ENCODE assay signal across 11 cellular contexts in the genomic region with DNA sequence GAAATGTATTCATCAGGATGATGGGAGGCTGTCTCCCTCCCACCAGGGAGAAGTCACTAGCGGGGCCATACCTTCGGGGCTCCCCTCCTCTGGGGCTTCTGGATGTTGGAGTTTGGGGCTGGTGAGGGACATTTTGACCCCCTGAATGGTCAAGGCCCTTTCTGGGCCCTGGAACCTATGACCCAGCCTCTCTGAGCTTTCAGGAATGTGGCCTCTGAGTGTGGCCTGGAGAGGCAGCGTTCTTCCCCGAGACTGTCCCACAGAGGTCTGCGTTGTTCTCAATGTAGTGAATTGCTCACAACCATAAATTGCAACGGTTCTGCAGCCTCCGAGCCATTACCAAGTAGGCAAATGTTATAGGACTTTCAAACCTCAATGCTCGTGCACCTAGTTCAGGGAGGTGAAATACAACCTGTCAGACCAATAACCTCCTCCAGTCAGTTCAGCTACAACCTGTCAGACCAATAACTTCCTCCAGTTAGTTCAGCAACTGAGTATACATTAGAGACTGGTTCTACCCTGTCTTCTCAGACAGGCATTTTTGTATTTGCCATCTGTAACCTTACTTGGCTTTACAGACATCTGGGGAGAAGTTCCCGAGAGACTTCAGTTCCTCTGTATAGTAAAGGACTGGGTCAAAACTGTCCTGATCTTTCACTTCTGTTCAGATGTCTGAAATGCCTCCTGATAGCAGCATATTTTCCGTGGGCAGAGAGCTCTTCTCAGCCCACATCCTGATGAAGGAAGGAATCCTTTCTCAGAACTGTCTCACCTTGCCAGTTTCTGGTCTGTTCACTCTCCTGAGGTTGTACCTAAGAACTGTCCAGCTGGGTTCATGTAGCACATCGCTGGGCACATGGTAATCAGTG. TPM values are rescaled to one million over a fixed set of nuclear protein-coding genes. Genes with fewer than 3 reads are reported as not detected.
DNase-seq lines count a peak whose midpoint lies in the region; ATAC-seq and TF ChIP-seq lines count a peak whose summit lies in the region.
"Had no signal": no experiment of that assay in that cellular context is flagged by ENCODE, and none has a peak within 500 bp of the region (broad histone marks: within the 10 kb centered on the region; RNA-seq: fewer than 3 reads in every experiment).

No MANE protein-coding gene starts in this region.

- H3K4me3 Mint-ChIP-seq in type B pancreatic cell (no peak overlapping the region), neural progenitor cell (no peak overlapping the region)

- TF ChIP-seq CTCF in lung (IDR thresholded peaks at IDR 0.05; ENCODE audit: control extremely low read depth, extremely low read depth) = no peak
- TF ChIP-seq CTCF in type B pancreatic cell (conservative IDR thresholded peaks at IDR 0.05) = no peak
- no peak for TF ChIP-seq CTCF in neural progenitor cell (IDR thresholded peaks at IDR 0.05)

- H4K20me1 ChIP-seq in neural progenitor cell (ENCODE audit: low read depth) = no peaks in the 10 kb centered on the region

- no peaks in the 10 kb centered on the region for H3K79me2 ChIP-seq in neural progenitor cell (ENCODE audit: low read depth)

- DNase-seq in activated CD8-positive, alpha-beta memory T cell treated with anti-CD3 and anti-CD28 coated beads, Interleukin-2, amount 50 U/mL, for 48 hours = peak; percentile 40
- no peak for DNase-seq in activated CD8-positive, alpha-beta memory T cell treated with anti-CD3 and anti-CD28 coated beads for 24 hours
- DNase-seq in adipocyte (ENCODE audit: low read depth) (no peak), lung (ENCODE audit: low spot score) (no peak), type B pancreatic cell (ENCODE audit: extremely low spot score, unreplicated experiment) (no peak), neural progenitor cell (ENCODE audit: low spot score) (no peak), GOT3 (lab: John Stamatoyannopoulos, UW) (no peak)
- DNase-seq: activated T-cell treated with anti-CD3 and anti-CD28 coated beads, Interleukin-2, amount 50 U/mL, for 48 hours; Kasumi-1; NCI-H510A treated with DMSO at 0.1 percent for 48 hours had no signal

- ATAC-seq in lung (ENCODE audit: insufficient read depth, low FRiP score) (no peak), HG02840 (IDR thresholded peaks at IDR 0.05; ENCODE audit: low FRiP score, unreplicated experiment) (no peak)

- H2AFZ ChIP-seq in neural progenitor cell (replicated peaks) = no peak overlapping the region

- H3K27ac ChIP-seq in lung (ENCODE audit: low read depth in 1 of 2, low read length in 1 of 2) (peak overlapping the region; percentile 37 to 79), neural progenitor cell (no peak overlapping the region)

- no peak overlapping the region for H3K4me2 ChIP-seq in neural progenitor cell

- H3K36me3 Mint-ChIP-seq in type B pancreatic cell = no peaks in the 10 kb centered on the region
- no peaks in the 10 kb centered on the region for H3K36me3 Mint-ChIP-seq in neural progenitor cell

- H3K9me3 Mint-ChIP-seq in type B pancreatic cell (no peaks in the 10 kb centered on the region), neural progenitor cell (peaks cover 2% of the 10 kb centered on the region)

- peak overlapping the region; percentile 75 for H3K27ac Mint-ChIP-seq in type B pancreatic cell
- no peak overlapping the region for H3K27ac Mint-ChIP-seq in neural progenitor cell

- H3K4me1 Mint-ChIP-seq in type B pancreatic cell (ENCODE audit: unreplicated experiment) (peaks cover 30% of the 10 kb centered on the region), neural progenitor cell (peaks cover 3% of the 10 kb centered on the region)

- H3K4me3 ChIP-seq in adipocyte (ENCODE audit: low read length) = no peak overlapping the region
- H3K4me3 ChIP-seq in lung = no peak overlapping the region
- no peak overlapping the region for H3K4me3 ChIP-seq in neural progenitor cell

- 79 to 80% methylated on average over 11 of the region's 11 CpGs for WGBS in lung, 2 donors

- no peaks in the 10 kb centered on the region for H3K36me3 ChIP-seq in adipocyte (ENCODE audit: control insufficient read depth, insufficient read depth, low read length, severe bottlenecking)
- peaks cover 0 to 2% of the 10 kb centered on the region in 2 donors for H3K36me3 ChIP-seq in lung (ENCODE audit: control insufficient read depth in 2 of 2, insufficient read depth in 2 of 2, low read length in 2 of 2)
- H3K36me3 ChIP-seq in neural progenitor cell = no peaks in the 10 kb centered on the region

- no peaks in the 10 kb centered on the region for H3K9me3 ChIP-seq in adipocyte (ENCODE audit: control insufficient read depth, low read length)
- no peaks in the 10 kb centered on the region for H3K9me3 ChIP-seq in lung (ENCODE audit: control insufficient read depth in 2 of 2, insufficient read depth in 1 of 2, low read length in 1 of 2)
- H3K9me3 ChIP-seq in neural progenitor cell (ENCODE audit: low read depth) = no peaks in the 10 kb centered on the region

- H3K27me3 ChIP-seq in adipocyte (replicated peaks; ENCODE audit: control insufficient read depth, insufficient read depth, low read length) = no peaks in the 10 kb centered on the region
- H3K27me3 ChIP-seq in lung (ENCODE audit: control insufficient read depth, insufficient read depth) = no peaks in the 10 kb centered on the region
- H3K27me3 ChIP-seq in neural progenitor cell = no peaks in the 10 kb centered on the region

- H3K9ac ChIP-seq in adipocyte (ENCODE audit: low read length) (peak overlapping the region; percentile 64), neural progenitor cell (no peak overlapping the region)

- no peaks in the 10 kb centered on the region for H3F3A ChIP-seq in neural progenitor cell (ENCODE audit: low read depth)

- H3K4me1 ChIP-seq in adipocyte (ENCODE audit: control insufficient read depth, insufficient read depth, low read length) = peaks cover 26% of the 10 kb centered on the region
- H3K4me1 ChIP-seq in lung (ENCODE audit: control insufficient read depth in 2 of 2, insufficient read depth in 2 of 2, low read length in 2 of 2) = peaks cover 27 to 37% of the 10 kb centered on the region in 2 donors
- H3K4me1 ChIP-seq in neural progenitor cell = no peaks in the 10 kb centered on the region

- no peaks in the 10 kb centered on the region for H3K27me3 Mint-ChIP-seq in type B pancreatic cell
- H3K27me3 Mint-ChIP-seq in neural progenitor cell (ENCODE audit: insufficient read depth, low read depth) = peaks cover 14% of the 10 kb centered on the region

RNA-seq across cellular contexts. Expression of a gene that starts 34.1 kb away (rescaled TPM):
- total RNA-seq in lung (100 to 1,000 TPM; 124 to 218 TPM), type B pancreatic cell (ENCODE audit: low replicate concordance) (35.7 and 38.0 TPM in 2 replicates), neural progenitor cell (ENCODE audit: low replicate concordance) (0.60 and 0.68 TPM in 2 replicates)
- polyA plus RNA-seq in lung = 10 to 100 TPM; 38.2 to 75.3 TPM

Comparison
In these comparisons a context has a peak if more than half of its experiments do, and no peak if none do; other contexts are left out.
1. RNA of a gene that starts 34.1 kb away (total RNA-seq): 124 to 218 TPM in lung and 35.7 to 38.0 TPM in type B pancreatic cell; 0.60 to 0.68 TPM in neural progenitor cell; every median in the first group is over 10 times any median in the second.